In genomic region chr15:58313810-58314592, GRCh38 we compare ENCODE assay signal across 1 cellular context.
TF ChIP-seq lines count a peak whose summit lies in the region.

No MANE protein-coding gene starts in this region.

TF ChIP-seq in K562, 482 proteins besides CTCF, POLR2A, EP300 and RAD21 (continued from another document):
- no peak for TF ChIP-seq ARID4B (CRISPR knock-in tag; IDR thresholded peaks at IDR 0.05)
